In genomic region chr20:4802023-4802422, GRCh38 we compare ENCODE assay signal across 18 cellular contexts. TPM values are rescaled to one million over a fixed set of nuclear protein-coding genes. Genes with fewer than 3 reads are reported as not detected.
DNase-seq lines count a peak whose midpoint lies in the region; ATAC-seq, FAIRE-seq and TF ChIP-seq lines count a peak whose summit lies in the region.
"Had no signal": no experiment of that assay in that cellular context is flagged by ENCODE, and none has a peak within 500 bp of the region (broad histone marks: within the 10 kb centered on the region; RNA-seq: fewer than 3 reads in every experiment).

No MANE protein-coding gene starts in this region.

- no peak overlapping the region for H3K4me3 Mint-ChIP-seq in activated CD4-positive, alpha-beta T cell treated with anti-CD3 and anti-CD28 coated beads for 36 hours
- H3K4me3 Mint-ChIP-seq in CD4-positive, alpha-beta memory T cell = peak overlapping the region in 1 of 8 donors; percentile 12
- H3K4me3 Mint-ChIP-seq in stimulated activated naive B cell treated with anti-CD40 and anti-IgM and Interleukin-4, amounts not matched to agents 10 μg/mL and 1 μg/mL and 100 μg/mL, for 72 hours = no peak overlapping the region

- WGBS in testis, 2 donors = 97 to 98% methylated on average over 9 of the region's 9 CpGs

- H3K27me3 ChIP-seq in CD4-positive, alpha-beta memory T cell (ENCODE audit: insufficient read depth, low read length) = no peaks in the 10 kb centered on the region
- no peaks in the 10 kb centered on the region for H3K27me3 ChIP-seq in testis

- no peak for DNase-seq in activated CD4-positive, alpha-beta T cell treated with anti-CD3 and anti-CD28 coated beads for 36 hours
- no peak for DNase-seq in activated CD4-positive, alpha-beta T cell treated with anti-CD3 and anti-CD28 coated beads, Interleukin-2, amount 50 U/mL, for 1 hour
- no peak for DNase-seq in CD4-positive, alpha-beta memory T cell
- peak; percentile 35 for DNase-seq in kidney
- DNase-seq in stimulated activated naive B cell treated with anti-CD40 and anti-IgM and Interleukin-4, amounts not matched to agents 10 μg/mL and 1 μg/mL and 100 μg/mL, for 72 hours = no peak
- DNase-seq in GM19238 (ENCODE audit: insufficient read length, low spot score) = no peak
- no peak for DNase-seq in testis
- no peak for DNase-seq in stimulated activated CD4-positive, alpha-beta T cell treated with anti-CD3 and anti-CD28 coated beads, Interleukin-4, amount 100 ng/mL, for 4 hours
- DNase-seq: Calu3, MM.1S, NCI-H1092, NCI-H1436 treated with DMSO at 0.1 percent for 48 hours, NCI-H2029, NCI-H345, NCI-H526, PC-3 had no signal

- no peak for ATAC-seq in activated CD4-positive, alpha-beta T cell treated with anti-CD3 and anti-CD28 coated beads for 36 hours
- ATAC-seq in stimulated activated naive B cell treated with anti-CD40 and anti-IgM and Interleukin-4, amounts not matched to agents 10 μg/mL and 1 μg/mL and 100 μg/mL, for 72 hours (replicated peaks) = no peak
- ATAC-seq: PC-3 had no signal

- peaks cover 6% of the 10 kb centered on the region for H3K4me1 ChIP-seq in CD4-positive, alpha-beta memory T cell (ENCODE audit: insufficient read depth, low read length)
- no peaks in the 10 kb centered on the region for H3K4me1 ChIP-seq in kidney (ENCODE audit: control insufficient read depth in 1 of 2, insufficient read depth in 1 of 2, low read depth in 1 of 2, low read length in 2 of 2)
- H3K4me1 ChIP-seq in testis = peaks cover 6% of the 10 kb centered on the region

- intact Hi-C loops in activated CD4-positive, alpha-beta T cell treated with anti-CD3 and anti-CD28 coated beads for 36 hours (cut with DNase I, micrococcal nuclease) = no loop called here
- intact Hi-C loops in CD4-positive, alpha-beta memory T cell (cut with micrococcal nuclease) = no loop called here
- intact Hi-C loops in kidney (cut with DNase I) (no loop called here), testis (cut with DNase I; ENCODE audit: low total_unique reads) (no loop called here)

- no peak overlapping the region for H3K27ac ChIP-seq in CD4-positive, alpha-beta memory T cell (ENCODE audit: low read depth, low read length)
- no peak overlapping the region for H3K27ac ChIP-seq in kidney (ENCODE audit: low read depth in 2 of 2, low read length in 2 of 2)
- H3K27ac ChIP-seq in testis = peak overlapping the region in 1 of 2 donors; percentile 1
- H3K27ac ChIP-seq: 22Rv1 had no signal

- no peaks in the 10 kb centered on the region for H3K9me3 ChIP-seq in CD4-positive, alpha-beta memory T cell (ENCODE audit: control insufficient read depth in 1 of 2, low read length in 2 of 2)
- H3K9me3 ChIP-seq in kidney (ENCODE audit: control insufficient read depth in 1 of 2, low read length in 2 of 2) (no peaks in the 10 kb centered on the region), testis (no peaks in the 10 kb centered on the region)

- POLR2A ChIA-PET in activated CD4-positive, alpha-beta T cell treated with anti-CD3 and anti-CD28 coated beads for 36 hours (lab: Charles Lee) = interaction anchor here (0.6 kb wide), 1 partner anchor 12 kb away, joined by 4 read pairs; no protein-coding TSS in a partner anchor
- POLR2A ChIA-PET in CD4-positive, alpha-beta memory T cell (lab: Charles Lee; ENCODE audit: partially characterized antibody) = interaction anchor here (0.9 kb wide), 1 partner anchor 10 kb away, joined by 3 read pairs; no protein-coding TSS in a partner anchor

- TF ChIP-seq POLR2A in testis (IDR thresholded peaks at IDR 0.05) = no peak

- H3K27ac Mint-ChIP-seq in activated CD4-positive, alpha-beta T cell treated with anti-CD3 and anti-CD28 coated beads for 36 hours = peak overlapping the region; percentile 45
- H3K27ac Mint-ChIP-seq in CD4-positive, alpha-beta memory T cell = peak overlapping the region in 4 of 7 donors; percentile 31 to 79 (median 36)
- peak overlapping the region; percentile 32 for H3K27ac Mint-ChIP-seq in stimulated activated naive B cell treated with anti-CD40 and anti-IgM and Interleukin-4, amounts not matched to agents 10 μg/mL and 1 μg/mL and 100 μg/mL, for 72 hours

- H3K4me3 ChIP-seq in CD4-positive, alpha-beta memory T cell (ENCODE audit: low read length in 2 of 2) = no peak overlapping the region
- H3K4me3 ChIP-seq in kidney (ENCODE audit: low read length in 2 of 2) (no peak overlapping the region), testis (no peak overlapping the region)

- H3K36me3 ChIP-seq in CD4-positive, alpha-beta memory T cell (ENCODE audit: insufficient read depth, low read length) = peaks cover 53% of the 10 kb centered on the region
- H3K36me3 ChIP-seq in kidney (ENCODE audit: control insufficient read depth in 1 of 2, insufficient read depth in 2 of 2, low read length in 2 of 2) = no peaks in the 10 kb centered on the region
- H3K36me3 ChIP-seq in testis (ENCODE audit: low read depth, missing control alignments) = no peaks in the 10 kb centered on the region

- peaks cover 61% of the 10 kb centered on the region for H3K36me3 Mint-ChIP-seq in activated CD4-positive, alpha-beta T cell treated with anti-CD3 and anti-CD28 coated beads for 36 hours (ENCODE audit: low read depth)
- H3K36me3 Mint-ChIP-seq in CD4-positive, alpha-beta memory T cell = peaks cover 67 to 70% of the 10 kb centered on the region in 2 donors
- peaks cover 71 to 78% of the 10 kb centered on the region in 2 donors for H3K36me3 Mint-ChIP-seq in stimulated activated naive B cell treated with anti-CD40 and anti-IgM and Interleukin-4, amounts not matched to agents 10 μg/mL and 1 μg/mL and 100 μg/mL, for 72 hours

- peaks cover 3% of the 10 kb centered on the region for H3K9me3 Mint-ChIP-seq in activated CD4-positive, alpha-beta T cell treated with anti-CD3 and anti-CD28 coated beads for 36 hours (ENCODE audit: low read depth)
- peaks cover 0 to 2% (median 0%) of the 10 kb centered on the region in 8 donors for H3K9me3 Mint-ChIP-seq in CD4-positive, alpha-beta memory T cell
- H3K9me3 Mint-ChIP-seq in stimulated activated naive B cell treated with anti-CD40 and anti-IgM and Interleukin-4, amounts not matched to agents 10 μg/mL and 1 μg/mL and 100 μg/mL, for 72 hours = no peaks in the 10 kb centered on the region

- TF ChIP-seq CTCF in kidney (IDR thresholded peaks at IDR 0.05; ENCODE audit: borderline replicate concordance, extremely low read depth, insufficient read depth) (no peak), testis (IDR thresholded peaks at IDR 0.05) (no peak)

- H3K27me3 Mint-ChIP-seq in activated CD4-positive, alpha-beta T cell treated with anti-CD3 and anti-CD28 coated beads for 36 hours = no peaks in the 10 kb centered on the region
- H3K27me3 Mint-ChIP-seq in CD4-positive, alpha-beta memory T cell = no peaks in the 10 kb centered on the region
- H3K27me3 Mint-ChIP-seq in stimulated activated naive B cell treated with anti-CD40 and anti-IgM and Interleukin-4, amounts not matched to agents 10 μg/mL and 1 μg/mL and 100 μg/mL, for 72 hours = no peaks in the 10 kb centered on the region

- no peak overlapping the region for H3K9ac ChIP-seq in kidney (ENCODE audit: low read length in 2 of 2)

- FAIRE-seq in kidney (lab: Jason Lieb, UNC) = no peak
- FAIRE-seq: H1 had no signal

- H3K4me1 Mint-ChIP-seq in activated CD4-positive, alpha-beta T cell treated with anti-CD3 and anti-CD28 coated beads for 36 hours = peaks cover 24% of the 10 kb centered on the region
- peaks cover 13 to 40% (median 27%) of the 10 kb centered on the region in 4 donors for H3K4me1 Mint-ChIP-seq in CD4-positive, alpha-beta memory T cell
- H3K4me1 Mint-ChIP-seq in stimulated activated naive B cell treated with anti-CD40 and anti-IgM and Interleukin-4, amounts not matched to agents 10 μg/mL and 1 μg/mL and 100 μg/mL, for 72 hours = peaks cover 47 to 86% of the 10 kb centered on the region in 2 donors

- CTCF ChIA-PET in activated CD4-positive, alpha-beta T cell treated with anti-CD3 and anti-CD28 coated beads for 36 hours (lab: Charles Lee) = no interaction called here
- CTCF ChIA-PET in CD4-positive, alpha-beta memory T cell (lab: Charles Lee; ENCODE audit: partially characterized antibody) = interaction anchor here (0.5 kb wide), 1 partner anchor 1581 kb away, joined by 3 read pairs; no protein-coding TSS in a partner anchor

RNA-seq across cellular contexts. Expression of gene RASSF2, which starts 21.4 kb away (rescaled TPM):
- 10 to 100 TPM; 49.1 to 53.7 TPM for total RNA-seq in activated CD4-positive, alpha-beta T cell treated with anti-CD3 and anti-CD28 coated beads for 36 hours
- total RNA-seq in CD4-positive, alpha-beta memory T cell = 10 to 100 TPM; 33.9 to 37.1 TPM
- polyA plus RNA-seq in CD4-positive, alpha-beta memory T cell = 10 to 100 TPM; 35.2 to 46.0 TPM
- total RNA-seq in kidney (17.8 TPM), testis (10 to 100 TPM; 67.8 to 82.9 TPM)
- polyA plus RNA-seq in kidney (ENCODE audit: insufficient read depth, low read depth, low replicate concordance) (1.2 TPM), testis (ENCODE audit: insufficient read depth, low read depth, low replicate concordance) (54.8 TPM)
